In the genomic region with DNA sequence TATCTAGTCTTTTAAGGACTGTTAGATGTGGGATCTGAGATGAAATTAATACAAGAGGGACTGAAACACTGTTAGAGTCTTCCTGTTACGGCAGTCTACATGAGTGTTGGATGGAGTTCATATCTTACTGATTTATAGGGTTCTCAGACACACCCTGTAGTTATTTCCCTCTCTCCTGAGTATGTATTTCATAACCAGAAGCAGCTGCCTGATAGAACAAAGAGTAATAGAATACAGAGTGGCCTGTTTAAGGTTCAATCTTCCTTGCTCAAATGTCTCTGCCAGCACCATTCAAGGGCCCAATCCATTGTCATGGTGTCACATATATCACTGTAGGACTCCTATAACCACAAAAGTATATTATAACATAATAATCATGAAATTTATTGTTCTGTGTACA, we compare ENCODE assay signal across 20 cellular contexts.
"Had no signal": no experiment of that assay in that cellular context is flagged by ENCODE, and none has a peak within 500 bp of the region (broad histone marks: within the 10 kb centered on the region; RNA-seq: fewer than 3 reads in every experiment).

No MANE protein-coding gene starts in this region.

- ATAC-seq: activated CD4-positive, CD25-positive, alpha-beta regulatory T cell treated with anti-CD3 and anti-CD28 coated beads, Interleukin-2, amount 50 U/mL, for 24 hours; activated T-cell treated with anti-CD3 and anti-CD28 coated beads, Interleukin-2, amount 50 U/mL, for 72 hours; stimulated activated effector memory CD8-positive, alpha-beta T cell treated with anti-CD3 and anti-CD28 coated beads, Interleukin-12 subunit alpha, Interleukin-12 subunit beta, amount 100 ng/mL, for 72 hours had no signal

- DNase-seq: activated CD4-positive, alpha-beta T cell treated with anti-CD3 and anti-CD28 coated beads, Interleukin-2, amount 50 U/mL, for 1 hour; activated CD8-positive, alpha-beta memory T cell treated with anti-CD3 and anti-CD28 coated beads for 24 hours; activated CD8-positive, alpha-beta memory T cell treated with anti-CD3 and anti-CD28 coated beads, Interleukin-2, amount 50 U/mL, for 48 hours; activated effector memory CD4-positive, alpha-beta T cell treated with anti-CD3 and anti-CD28 coated beads, Interleukin-2, amount 50 U/mL, for 16 hours; activated naive CD4-positive, alpha-beta T cell treated with anti-CD3 and anti-CD28 coated beads, Interleukin-2, amount 50 U/mL, for 16 hours; activated T-cell treated with anti-CD3 and anti-CD28 coated beads, Interleukin-2, amount 50 U/mL, for 72 hours; colonic mucosa; erythroblast; kidney; left ventricle myocardium inferior; mammary epithelial cell; midbrain; occipital lobe; posterior cingulate gyrus; sigmoid colon; stimulated activated CD4-positive, alpha-beta T cell treated with anti-CD3 and anti-CD28 coated beads, Interleukin-4, amount 100 ng/mL, for 24 hours; stomach; trophoblast cell had no signal
